21 cellular contexts compared by ENCODE assay signal in the genomic region with DNA sequence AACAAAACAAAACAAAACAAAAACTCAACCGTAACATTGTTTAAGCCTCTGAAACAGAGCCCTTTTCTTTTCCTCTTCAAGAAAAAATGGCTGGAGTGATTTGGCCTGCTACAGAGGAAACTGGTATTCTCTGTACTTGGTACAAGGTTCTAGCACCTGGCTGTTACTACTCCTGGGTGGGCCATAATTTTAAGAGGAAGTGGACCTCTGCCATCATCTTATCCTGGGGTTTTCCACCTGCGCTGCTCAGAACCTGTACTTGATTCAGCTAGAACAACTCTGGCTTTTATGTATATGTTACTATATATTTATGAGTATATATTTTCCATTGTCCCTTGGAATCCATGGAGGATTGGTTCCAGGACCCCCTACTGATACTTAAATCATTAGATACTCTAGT. TPM values are rescaled to one million over a fixed set of nuclear protein-coding genes. Genes with fewer than 3 reads are reported as not detected.
DNase-seq lines count a peak whose midpoint lies in the region; ATAC-seq, FAIRE-seq and TF ChIP-seq lines count a peak whose summit lies in the region.
"Had no signal": no experiment of that assay in that cellular context is flagged by ENCODE, and none has a peak within 500 bp of the region (broad histone marks: within the 10 kb centered on the region; RNA-seq: fewer than 3 reads in every experiment).

No MANE protein-coding gene starts in this region.

- no peak overlapping the region for H3K4me3 ChIP-seq in mucosa of descending colon
- no peak overlapping the region for H3K4me3 ChIP-seq in SJCRH30
- no peak overlapping the region for H3K4me3 ChIP-seq in pancreas
- H3K4me3 ChIP-seq: BLaER1, GM23338 had no signal

- no peaks in the 10 kb centered on the region for H3K4me1 ChIP-seq in mucosa of descending colon (ENCODE audit: low read depth)
- H3K4me1 ChIP-seq in SJCRH30, result peaks cover 2% of the 10 kb centered on the region; the same call in 1 of the 2 replicates
- H3K4me1 ChIP-seq in pancreas, result no peaks in the 10 kb centered on the region
- H3K4me1 ChIP-seq: BLaER1, Caco-2 had no signal

- peak overlapping the region in 2 of 3 donors; percentile 23 to 78 for H3K27ac Mint-ChIP-seq in IgD-negative memory B cell
- H3K27ac Mint-ChIP-seq in activated T-helper 17 cell treated with anti-CD3 and anti-CD28 coated beads, Interleukin-2, amount 50 U/mL, for 72 hours, result peak overlapping the region; percentile 37
- H3K27ac Mint-ChIP-seq: B cell; CD4-positive, CD25-positive, alpha-beta regulatory T cell; CD8-positive, alpha-beta T cell; GM23338; H9 had no signal

- intact Hi-C loops in mucosa of descending colon (cut with DNase I, micrococcal nuclease) (loop anchor here (2.0 to 10.0 kb wide), 2 partner anchors 16 to 144 kb away; no protein-coding TSS in a partner anchor), pancreas (cut with DNase I) (loop anchor here in 2 of 3 donors (2.0 to 5.0 kb wide), 2 partner anchors 16 to 191 kb away; no protein-coding TSS in a partner anchor)

- peaks cover 18% of the 10 kb centered on the region for H3K36me3 Mint-ChIP-seq in IgD-negative memory B cell
- H3K36me3 Mint-ChIP-seq in activated T-helper 17 cell treated with anti-CD3 and anti-CD28 coated beads, Interleukin-2, amount 50 U/mL, for 72 hours (ENCODE audit: low read depth), result peaks cover 99% of the 10 kb centered on the region

- TF ChIP-seq CTCF in mucosa of descending colon (IDR thresholded peaks at IDR 0.05) (no peak), pancreas (IDR thresholded peaks at IDR 0.05) (no peak)

- H3K36me3 ChIP-seq in mucosa of descending colon (ENCODE audit: low read depth) (no peaks in the 10 kb centered on the region), SJCRH30 (peaks cover 26% of the 10 kb centered on the region), pancreas (peaks cover 0 to 6% (median 0%) of the 10 kb centered on the region in 3 donors)

- FAIRE-seq in GM12891 (lab: Jason Lieb, UNC) (no peak), pancreas (lab: Jason Lieb, UNC) (no peak)
- FAIRE-seq: G401.6, GM18507 had no signal

- no peak for ATAC-seq in activated T-helper 17 cell treated with anti-CD3 and anti-CD28 coated beads, Interleukin-2, amount 50 U/mL, for 72 hours (replicated peaks)
- peak; percentile 69 for ATAC-seq in mucosa of descending colon
- no peak for ATAC-seq in GM21447 (IDR thresholded peaks at IDR 0.05; ENCODE audit: unreplicated experiment)
- no peak for ATAC-seq in pancreas
- ATAC-seq: CD8-positive, alpha-beta T cell; GM23338; HCT116 had no signal

- H3K27me3 Mint-ChIP-seq in IgD-negative memory B cell, result no peaks in the 10 kb centered on the region
- H3K27me3 Mint-ChIP-seq in activated T-helper 17 cell treated with anti-CD3 and anti-CD28 coated beads, Interleukin-2, amount 50 U/mL, for 72 hours, result no peaks in the 10 kb centered on the region
- H3K27me3 Mint-ChIP-seq: B cell; CD4-positive, CD25-positive, alpha-beta regulatory T cell had no signal

- H3K27me3 ChIP-seq in SJCRH30 (no peaks in the 10 kb centered on the region), pancreas (no peaks in the 10 kb centered on the region)
- H3K27me3 ChIP-seq: BLaER1 had no signal

- DNase-seq in GM12891 (ENCODE audit: insufficient read length, low spot score) (no peak), mucosa of descending colon (no peak), SJCRH30 (no peak), AML-193 (lab: John Stamatoyannopoulos, UW) (no peak), pancreas (no peak)
- DNase-seq: Caco-2; CD4-positive, CD25-positive, alpha-beta regulatory T cell; CD8-positive, alpha-beta T cell; DMS153; DND-41; H9 had no signal

- H3K9me3 Mint-ChIP-seq in IgD-negative memory B cell, result no peaks in the 10 kb centered on the region
- H3K9me3 Mint-ChIP-seq in activated T-helper 17 cell treated with anti-CD3 and anti-CD28 coated beads, Interleukin-2, amount 50 U/mL, for 72 hours, result no peaks in the 10 kb centered on the region
- H3K9me3 Mint-ChIP-seq: CD8-positive, alpha-beta T cell; GM23338; H9 had no signal

- 0 to 59% methylated on average over 2 of the region's 2 CpGs for WGBS in pancreas, 2 donors

- peaks cover 2 to 6% (median 4%) of the 10 kb centered on the region in 3 donors for H3K4me1 Mint-ChIP-seq in IgD-negative memory B cell
- peaks cover 25% of the 10 kb centered on the region for H3K4me1 Mint-ChIP-seq in activated T-helper 17 cell treated with anti-CD3 and anti-CD28 coated beads, Interleukin-2, amount 50 U/mL, for 72 hours
- H3K4me1 Mint-ChIP-seq: GM23338, H9 had no signal

- no peak overlapping the region for H3K4me3 Mint-ChIP-seq in IgD-negative memory B cell
- H3K4me3 Mint-ChIP-seq in activated T-helper 17 cell treated with anti-CD3 and anti-CD28 coated beads, Interleukin-2, amount 50 U/mL, for 72 hours, result no peak overlapping the region
- H3K4me3 Mint-ChIP-seq: B cell; CD4-positive, CD25-positive, alpha-beta regulatory T cell; CD8-positive, alpha-beta T cell; GM23338; H9 had no signal

- no peak overlapping the region for H3K27ac ChIP-seq in SJCRH30
- H3K27ac ChIP-seq in pancreas, result no peak overlapping the region
- H3K27ac ChIP-seq: BLaER1, C4-2B had no signal

- no peaks in the 10 kb centered on the region for H3K9me3 ChIP-seq in mucosa of descending colon
- no peaks in the 10 kb centered on the region for H3K9me3 ChIP-seq in SJCRH30 (replicated peaks)
- no peaks in the 10 kb centered on the region for H3K9me3 ChIP-seq in pancreas
- H3K9me3 ChIP-seq: BLaER1, Caco-2 had no signal

- no peak for TF ChIP-seq POLR2A in GM12891 (IDR thresholded peaks at IDR 0.05; ENCODE audit: low read depth, low read length)

TF ChIP-seq in GM12891, 5 proteins besides CTCF, POLR2A, EP300 and RAD21:
- TF ChIP-seq POU2F2 (IDR thresholded peaks at IDR 0.05; ENCODE audit: low read depth, low read length), result no peak
- peak; percentile 64 for TF ChIP-seq SPI1 (IDR thresholded peaks at IDR 0.05; ENCODE audit: low read depth, low read length)

RNA-seq across cellular contexts. Expression of a gene that starts 22.5 kb away (rescaled TPM):
- 278 TPM for polyA plus RNA-seq in GM12891 (2012; ENCODE audit: low read depth, missing spikeins)
- polyA plus RNA-seq in IgD-negative memory B cell (284 TPM), pancreas (100 to 1,000 TPM in 1 of 2 donors, 10 to 100 TPM in 1; 75.4 to 119 TPM)
- 100 to 1,000 TPM; 199 to 366 TPM for total RNA-seq in activated T-helper 17 cell treated with anti-CD3 and anti-CD28 coated beads, Interleukin-2, amount 50 U/mL, for 72 hours
- total RNA-seq in mucosa of descending colon (100 to 1,000 TPM in 2 of 3 donors, 10 to 100 TPM in 1; 91.3 to 130 (median 113) TPM), pancreas (10 to 100 TPM; 27.4 to 60.8 (median 39.9) TPM)
- total RNA-seq in SJCRH30 (2014; rRNA removed; shearing (Covaris generic)), result 328 and 367 TPM in 2 replicates

RNA-seq across cellular contexts. Expression of a gene that starts 49.3 kb away (rescaled TPM):
- polyA plus RNA-seq in GM12891 (2012; ENCODE audit: low read depth, missing spikeins), result 13.5 TPM
- 12.3 TPM for polyA plus RNA-seq in IgD-negative memory B cell
- total RNA-seq in activated T-helper 17 cell treated with anti-CD3 and anti-CD28 coated beads, Interleukin-2, amount 50 U/mL, for 72 hours, result 10 to 100 TPM; 18.6 to 28.4 TPM
- total RNA-seq in mucosa of descending colon, result 10 to 100 TPM in 1 of 3 donors, 1 to 10 TPM in 2; 6.4 to 11.5 (median 7.5) TPM
- 25.5 and 29.4 TPM in 2 replicates for total RNA-seq in SJCRH30 (2014; rRNA removed; shearing (Covaris generic))
- 1 to 10 TPM; 2.8 to 7.2 (median 5.3) TPM for total RNA-seq in pancreas
- polyA plus RNA-seq in pancreas, result 1 to 10 TPM; 3.7 to 6.0 TPM
